Comparison of ENCODE assay signal across 2 cellular contexts in genomic region chr4:154589296-154590197, GRCh38.
TF ChIP-seq lines count a peak whose summit lies in the region.

No MANE protein-coding gene starts in this region.

TF ChIP-seq in A549, 52 proteins besides CTCF, POLR2A, EP300 and RAD21:
- TF ChIP-seq MYC (IDR thresholded peaks at IDR 0.05; ENCODE audit: borderline replicate concordance, low read length) (no peak), MAFK (IDR thresholded peaks at IDR 0.05; ENCODE audit: partially characterized antibody) (no peak), CHD2 (IDR thresholded peaks at IDR 0.05; ENCODE audit: low read length, partially characterized antibody) (no peak), ZSCAN20 (CRISPR knock-in tag; IDR thresholded peaks at IDR 0.05) (no peak), REST (IDR thresholded peaks at IDR 0.05) (no peak), KDM5A (IDR thresholded peaks at IDR 0.05) (no peak), NR3C1 (IDR thresholded peaks at IDR 0.05) (no peak), SREBF2 (IDR thresholded peaks at IDR 0.05) (no peak), KDM1A (IDR thresholded peaks at IDR 0.05; ENCODE audit: low read depth) (no peak)

TF ChIP-seq in H1, 55 proteins besides CTCF, POLR2A, EP300 and RAD21:
- TF ChIP-seq KDM4A (IDR thresholded peaks at IDR 0.05; ENCODE audit: low read depth, low read length, severe bottlenecking), result no peak
- no peak for TF ChIP-seq ATF2 (IDR thresholded peaks at IDR 0.05; ENCODE audit: low read length)
- no peak for TF ChIP-seq KDM1A (IDR thresholded peaks at IDR 0.05; ENCODE audit: borderline replicate concordance, low read length)
- no peak for TF ChIP-seq GTF2F1 (IDR thresholded peaks at IDR 0.05; ENCODE audit: borderline replicate concordance, low read depth, low read length)
- no peak for TF ChIP-seq SUZ12 (IDR thresholded peaks at IDR 0.05; ENCODE audit: low read length)
- TF ChIP-seq SRF (IDR thresholded peaks at IDR 0.05; ENCODE audit: low read depth, low read length), result no peak
- TF ChIP-seq SIRT6 (IDR thresholded peaks at IDR 0.05; ENCODE audit: low read length), result no peak
- TF ChIP-seq GABPA (IDR thresholded peaks at IDR 0.05; ENCODE audit: borderline replicate concordance, insufficient read depth, low read length), result no peak
- no peak for TF ChIP-seq SIX5 (IDR thresholded peaks at IDR 0.05; ENCODE audit: low read depth, low read length)
- TF ChIP-seq RNF2 (IDR thresholded peaks at IDR 0.05; ENCODE audit: borderline replicate concordance, low read depth, low read length, missing control alignments, poor library complexity, severe bottlenecking), result no peak
- no peak for TF ChIP-seq TAF7 (optimal IDR thresholded peaks at IDR 0.05; ENCODE audit: borderline replicate concordance, low read depth, low read length)
- TF ChIP-seq RFX5 (IDR thresholded peaks at IDR 0.05; ENCODE audit: borderline replicate concordance, low read depth, low read length), result no peak
- TF ChIP-seq CEBPB (IDR thresholded peaks at IDR 0.05; ENCODE audit: low read depth, low read length), result no peak
- TF ChIP-seq CBX8 (IDR thresholded peaks at IDR 0.05; ENCODE audit: borderline replicate concordance, low read depth, low read length), result no peak
- TF ChIP-seq NRF1 (IDR thresholded peaks at IDR 0.05; ENCODE audit: low read depth, low read length), result no peak
- TF ChIP-seq HDAC2 (IDR thresholded peaks at IDR 0.05; ENCODE audit: borderline replicate concordance in 1 of 2, low read depth in 2 of 2, low read length in 2 of 2), result no peak
- TF ChIP-seq TEAD4 (IDR thresholded peaks at IDR 0.05; ENCODE audit: low read depth, low read length), result no peak
- TF ChIP-seq BCL11A (IDR thresholded peaks at IDR 0.05; ENCODE audit: low read depth in 2 of 2, low read length in 2 of 2), result no peak
TF ChIP-seq in H1: peak in this region for 0.
